ENCODE assay signal across 21 cellular contexts in the genomic region with DNA sequence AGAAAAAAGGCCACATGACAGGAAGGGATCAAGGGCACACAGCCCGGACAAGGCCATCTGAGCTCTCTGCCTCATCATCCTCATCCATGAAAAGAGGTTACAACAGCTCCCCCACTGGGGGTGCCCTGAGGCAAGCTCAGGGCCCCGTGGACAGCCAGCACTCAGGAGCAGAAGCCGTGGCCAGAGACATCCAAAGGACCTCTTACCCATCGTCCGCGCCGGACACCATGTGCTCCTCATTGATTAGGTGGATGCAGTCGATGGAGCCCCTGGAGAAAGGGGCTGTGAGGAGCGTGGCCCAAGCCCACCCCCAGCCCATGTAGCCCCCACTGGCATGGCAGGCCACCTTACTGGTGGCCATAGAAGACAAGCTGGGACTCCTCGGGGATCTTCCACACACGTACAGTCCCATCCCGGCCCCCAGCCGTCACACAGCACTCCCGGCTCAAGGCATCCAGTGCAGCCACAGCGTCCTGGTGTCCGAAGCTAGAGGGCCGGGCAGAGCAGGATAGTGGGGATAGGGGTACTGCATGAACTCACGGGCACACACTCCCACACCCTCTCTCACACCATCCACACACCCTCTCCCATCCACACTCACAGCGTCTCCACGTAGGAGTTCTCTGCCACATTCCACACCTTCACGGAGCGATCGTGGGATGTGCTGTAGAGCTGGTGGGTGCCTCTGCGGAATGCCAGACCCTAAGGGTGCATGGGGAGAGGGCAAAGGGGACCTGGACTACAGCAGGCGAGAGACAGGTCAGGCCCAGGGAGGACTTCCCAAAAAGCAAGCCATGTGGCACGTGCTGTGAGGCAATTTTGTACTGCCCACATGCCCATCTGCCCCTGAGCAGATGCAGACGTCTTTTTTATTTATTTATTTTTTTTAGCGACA. TPM values are rescaled to one million over a fixed set of nuclear protein-coding genes. Genes with fewer than 3 reads are reported as not detected.
"Had no signal": no experiment of that assay in that cellular context is flagged by ENCODE, and none has a peak within 500 bp of the region (broad histone marks: within the 10 kb centered on the region; RNA-seq: fewer than 3 reads in every experiment).

No MANE protein-coding gene starts in this region.

- ATAC-seq: gastroesophageal sphincter, heart left ventricle, left lung, mucosa of descending colon, SK-N-SH treated with all-trans-retinoic acid at 6 μM for 48 hours, T-cell, WTC11 had no signal

- DNase-seq: activated CD4-positive, alpha-beta T cell treated with anti-CD3 and anti-CD28 coated beads for 4 hours; activated T-cell treated with anti-CD3 and anti-CD28 coated beads, Interleukin-2, amount 50 U/mL, for 24 hours; effector CD8-positive, alpha-beta T cell; kidney; mucosa of descending colon; naive B cell; T-cell; trophoblast cell had no signal

- FAIRE-seq: kidney had no signal

- H3K4me3 ChIP-seq: ascending aorta, esophagus muscularis mucosa, gastroesophageal sphincter, heart left ventricle, left lung, mucosa of descending colon, suprapubic skin had no signal

- H3K9me3 ChIP-seq: ascending aorta, esophagus muscularis mucosa, gastroesophageal sphincter, heart left ventricle, left lung, mucosa of descending colon, neutrophil, suprapubic skin had no signal

- H3K27ac ChIP-seq: ascending aorta, esophagus muscularis mucosa, gastroesophageal sphincter, heart left ventricle, left lung, neutrophil, suprapubic skin had no signal

- H3K4me1 ChIP-seq: ascending aorta had no signal

- H3K27me3 ChIP-seq: ascending aorta, esophagus muscularis mucosa, gastroesophageal sphincter, heart left ventricle, left lung, neutrophil, suprapubic skin had no signal

RNA-seq across cellular contexts. Expression of a gene that starts 19.9 kb away (rescaled TPM):
- total RNA-seq: activated CD4-positive, alpha-beta memory T cell treated with anti-CD3 and anti-CD28 coated beads, Interleukin-2, amount 10 ng/mL, durations not matched to agents 7 days and 5 days; ascending aorta; chondrocyte; left lung; renal cortical epithelial cell; suprapubic skin; T-cell had no signal

RNA-seq across cellular contexts. Expression of a gene that starts 32.1 kb away (rescaled TPM):
- total RNA-seq: activated CD4-positive, alpha-beta memory T cell treated with anti-CD3 and anti-CD28 coated beads, Interleukin-2, amount 10 ng/mL, durations not matched to agents 7 days and 5 days; ascending aorta; chondrocyte; esophagus muscularis mucosa; gastroesophageal sphincter; heart left ventricle; kidney; left lung; mucosa of descending colon; renal cortical epithelial cell; suprapubic skin; T-cell; WTC11 had no signal
- polyA plus RNA-seq: adipose tissue, heart left ventricle had no signal
